In genomic region chr1:221804303-221804702, GRCh38 we compare ENCODE assay signal across 35 cellular contexts.
"Had no signal": no experiment of that assay in that cellular context is flagged by ENCODE, and none has a peak within 500 bp of the region (broad histone marks: within the 10 kb centered on the region; RNA-seq: fewer than 3 reads in every experiment).

No MANE protein-coding gene starts in this region.

- ATAC-seq: activated CD8-positive, alpha-beta T cell treated with anti-CD3 and anti-CD28 coated beads for 36 hours; activated T-cell treated with anti-CD3 and anti-CD28 coated beads, Interleukin-2, amount 50 U/mL, for 72 hours; activated T-helper 17 cell treated with anti-CD3 and anti-CD28 coated beads, Interleukin-2, amount 50 U/mL, for 72 hours; PC-3; SK-N-SH treated with all-trans-retinoic acid at 6 μM for 48 hours had no signal

- H3K27ac Mint-ChIP-seq: activated CD4-positive, alpha-beta T cell treated with anti-CD3 and anti-CD28 coated beads, Interleukin-2, amount 10 ng/mL, durations not matched to agents 24 days and 14 days; activated CD8-positive, alpha-beta T cell treated with anti-CD3 and anti-CD28 coated beads for 36 hours; activated naive CD8-positive, alpha-beta T cell treated with anti-CD3 and anti-CD28 coated beads, Interleukin-2, amount 10 ng/mL, durations not matched to agents 7 days and 5 days; activated T-cell treated with anti-CD3 and anti-CD28 coated beads, Interleukin-2, amount 50 U/mL, for 72 hours; activated T-helper 17 cell treated with anti-CD3 and anti-CD28 coated beads, Interleukin-2, amount 50 U/mL, for 72 hours had no signal

- H3K4me2 ChIP-seq: KMS-11 had no signal

- H3K4me1 ChIP-seq: adrenal gland, Peyer's patch had no signal

- H3K9me3 ChIP-seq: adrenal gland, Peyer's patch had no signal

- H3K27me3 ChIP-seq: adrenal gland, brain microvascular endothelial cell, Peyer's patch had no signal

- DNase-seq: activated CD4-positive, alpha-beta T cell treated with anti-CD3 and anti-CD28 coated beads, Interleukin-2, amount 10 ng/mL, durations not matched to agents 24 days and 14 days; activated CD4-positive, alpha-beta T cell treated with anti-CD3 and anti-CD28 coated beads, Interleukin-2, amount 50 U/mL, for 4 hours; activated CD8-positive, alpha-beta T cell treated with anti-CD3 and anti-CD28 coated beads for 36 hours; activated effector memory CD4-positive, alpha-beta T cell treated with anti-CD3 and anti-CD28 coated beads, Interleukin-2, amount 50 U/mL, for 16 hours; activated naive CD4-positive, alpha-beta T cell; activated naive CD4-positive, alpha-beta T cell treated with anti-CD3 and anti-CD28 coated beads, Interleukin-2, amount 50 U/mL, for 16 hours; activated naive CD8-positive, alpha-beta T cell treated with anti-CD3 and anti-CD28 coated beads, Interleukin-2, amount 10 ng/mL, durations not matched to agents 7 days and 5 days; activated T-cell treated with anti-CD3 and anti-CD28 coated beads, Interleukin-2, amount 50 U/mL, for 1 hour; activated T-cell treated with anti-CD3 and anti-CD28 coated beads, Interleukin-2, amount 50 U/mL, for 72 hours; adrenal gland; anterior cingulate cortex; brain microvascular endothelial cell; central memory CD4-positive, alpha-beta T cell; NCI-H1092 treated with DMSO at 0.1 percent for 48 hours; NCI-H1417; NCI-H146; NCI-H187; NCI-H2029 treated with DMSO at 0.1 percent for 48 hours; NCI-H2171 treated with DMSO at 0.1 percent for 48 hours; NCI-H2227 treated with DMSO at 0.1 percent for 48 hours; NCI-H446; NCI-H510A treated with DMSO at 0.1 percent for 48 hours; NCI-H526 treated with DMSO at 0.1 percent for 48 hours; NCI-H774; PC-3; Peyer's patch; RPMI8226; SIG-M5; SW 1271; T-helper 1 cell; T1000; WERI-Rb-1 had no signal

- H3K27me3 Mint-ChIP-seq: activated CD4-positive, alpha-beta T cell treated with anti-CD3 and anti-CD28 coated beads, Interleukin-2, amount 10 ng/mL, durations not matched to agents 24 days and 14 days; activated CD8-positive, alpha-beta T cell treated with anti-CD3 and anti-CD28 coated beads for 36 hours; activated naive CD8-positive, alpha-beta T cell treated with anti-CD3 and anti-CD28 coated beads, Interleukin-2, amount 10 ng/mL, durations not matched to agents 7 days and 5 days; activated T-helper 17 cell treated with anti-CD3 and anti-CD28 coated beads, Interleukin-2, amount 50 U/mL, for 72 hours had no signal

- H3K36me3 ChIP-seq: adrenal gland, brain microvascular endothelial cell, Peyer's patch, WERI-Rb-1 had no signal

- H3K27ac ChIP-seq: adrenal gland, brain microvascular endothelial cell, KMS-11, Peyer's patch, WERI-Rb-1 had no signal

- H3K4me3 Mint-ChIP-seq: activated CD4-positive, alpha-beta T cell treated with anti-CD3 and anti-CD28 coated beads, Interleukin-2, amount 10 ng/mL, durations not matched to agents 24 days and 14 days; activated CD8-positive, alpha-beta T cell treated with anti-CD3 and anti-CD28 coated beads for 36 hours; activated naive CD8-positive, alpha-beta T cell treated with anti-CD3 and anti-CD28 coated beads, Interleukin-2, amount 10 ng/mL, durations not matched to agents 7 days and 5 days; activated T-cell treated with anti-CD3 and anti-CD28 coated beads, Interleukin-2, amount 50 U/mL, for 72 hours; activated T-helper 17 cell treated with anti-CD3 and anti-CD28 coated beads, Interleukin-2, amount 50 U/mL, for 72 hours had no signal

- H3K4me3 ChIP-seq: adrenal gland, Peyer's patch had no signal

- H3K9ac ChIP-seq: KMS-11 had no signal
